ENCODE assay signal across 15 cellular contexts in genomic region chr17:29643817-29644160, GRCh38. TPM values are rescaled to one million over a fixed set of nuclear protein-coding genes. Genes with fewer than 3 reads are reported as not detected.
A peak's percentile ranks its signal among the peaks of the same experiment; 100 is the strongest.
DNase-seq lines count a peak whose midpoint lies in the region; ATAC-seq, FAIRE-seq and TF ChIP-seq lines count a peak whose summit lies in the region.
"Had no signal": no experiment of that assay in that cellular context is flagged by ENCODE, and none has a peak within 500 bp of the region (broad histone marks: within the 10 kb centered on the region; RNA-seq: fewer than 3 reads in every experiment).

No MANE protein-coding gene starts in this region.

- peak overlapping the region in 4 of 6 donors; percentile 49 to 93 (median 66) for H3K27ac Mint-ChIP-seq in naive B cell
- H3K27ac Mint-ChIP-seq: activated naive CD4-positive, alpha-beta T cell treated with anti-CD3 and anti-CD28 coated beads, Interleukin-2, amount 10 ng/mL, durations not matched to agents 7 days and 5 days had no signal

- ATAC-seq in HepG2, result no peak
- no peak for ATAC-seq in right lobe of liver
- no peak for ATAC-seq in K562
- no peak for ATAC-seq in naive B cell (ENCODE audit: low read depth in 2 of 2)
- ATAC-seq in GM21619 (IDR thresholded peaks at IDR 0.05; ENCODE audit: unreplicated experiment), result no peak
- ATAC-seq in HG02610 (IDR thresholded peaks at IDR 0.05; ENCODE audit: unreplicated experiment), result no peak
- ATAC-seq: naive thymus-derived CD8-positive, alpha-beta T cell; WTC11 had no signal

- H3K9ac ChIP-seq in HepG2 (ENCODE audit: insufficient read depth, low read depth, low read length) (no peak overlapping the region), K562 (ENCODE audit: insufficient read depth in 1 of 2, low read depth in 2 of 2, low read length in 2 of 2) (no peak overlapping the region)

- H3K27ac ChIP-seq in HepG2 (ENCODE audit: extremely low read length, insufficient read depth, low read length) (peak overlapping the region; percentile 27), right lobe of liver (no peak overlapping the region), K562 (ENCODE audit: extremely low read depth, low read depth, low read length) (peak overlapping the region; percentile 2; the same call in 1 of the 3 replicates), vagina (peak overlapping the region; percentile 87)

- H3K4me1 ChIP-seq in HepG2 (ENCODE audit: insufficient read depth, low read length), result peaks cover 21% of the 10 kb centered on the region
- H3K4me1 ChIP-seq in right lobe of liver, result peaks cover 0 to 21% (median 0%) of the 10 kb centered on the region in 4 donors
- peaks cover 8 to 18% of the 10 kb centered on the region in 2 experiments for H3K4me1 ChIP-seq in K562 (replicated peaks in 1 of 2; ENCODE audit: control insufficient read depth in 2 of 2, insufficient read depth in 2 of 2, low read length in 2 of 2)
- peaks cover 77% of the 10 kb centered on the region for H3K4me1 ChIP-seq in vagina

- 100% methylated on average over 1 of the region's 1 CpG for WGBS in HepG2 (ENCODE audit: low lambda C conversion rate)
- WGBS in right lobe of liver (ENCODE audit: insufficient coverage, low coverage, low lambda C conversion rate, missing lambda C conversion rate), result 67% methylated on average over 1 of the region's 1 CpG
- 38% methylated on average over 1 of the region's 1 CpG for WGBS in K562 (ENCODE audit: insufficient coverage, low coverage, missing lambda C conversion rate)

- H3K4me3 ChIP-seq in HepG2 (replicated peaks in 1 of 3; ENCODE audit: insufficient read depth in 1 of 3, low read depth in 2 of 3, low read length in 3 of 3) (no peak overlapping the region), right lobe of liver (no peak overlapping the region), K562 (no peak overlapping the region), vagina (no peak overlapping the region)

- TF ChIP-seq RAD21 in HepG2 (CRISPR knock-in tag; IDR thresholded peaks at IDR 0.05), result no peak
- TF ChIP-seq RAD21 in K562 (CRISPR knock-in tag; conservative IDR thresholded peaks at IDR 0.05 in 1 of 2, IDR thresholded peaks at IDR 0.05 in 1 of 2), result no peak

- no peak for TF ChIP-seq CTCF in HepG2 (CRISPR knock-in tag; IDR thresholded peaks at IDR 0.05)
- no peak for TF ChIP-seq CTCF in right lobe of liver (IDR thresholded peaks at IDR 0.05)
- no peak for TF ChIP-seq CTCF in K562 (IDR thresholded peaks at IDR 0.05 in 2 of 3, conservative IDR thresholded peaks at IDR 0.05 in 1 of 3; ENCODE audit: insufficient read depth in 2 of 3, low read depth in 1 of 3, low read length in 3 of 3)
- no peak for TF ChIP-seq CTCF in vagina (IDR thresholded peaks at IDR 0.05)

- DNase-seq in HepG2 (ENCODE audit: low spot score) (no peak), right lobe of liver (no peak), K562 (ENCODE audit: extremely low read depth in 1 of 4, low spot score in 3 of 4) (no peak), naive B cell (no peak), vagina (ENCODE audit: extremely low spot score in 2 of 2) (no peak), NCI-H226 (no peak)
- DNase-seq: activated naive CD4-positive, alpha-beta T cell treated with anti-CD3 and anti-CD28 coated beads, Interleukin-2, amount 10 ng/mL, durations not matched to agents 7 days and 5 days; cerebellar nuclear complex; DND-41; kidney; naive thymus-derived CD8-positive, alpha-beta T cell; stimulated activated CD4-positive, alpha-beta T cell treated with anti-CD3 and anti-CD28 coated beads, Interleukin-4, amount 100 ng/mL, for 1 hour had no signal

- no peak overlapping the region for H2AFZ ChIP-seq in HepG2 (ENCODE audit: low read length)
- no peak overlapping the region for H2AFZ ChIP-seq in K562 (ENCODE audit: low read depth, low read length)

- H3K36me3 Mint-ChIP-seq in naive B cell, result peaks cover 0 to 11% of the 10 kb centered on the region in 2 donors

- H3K27me3 ChIP-seq in HepG2 (ENCODE audit: control insufficient read depth in 1 of 2, insufficient read depth in 2 of 2, low read length in 2 of 2) (no peaks in the 10 kb centered on the region), right lobe of liver (no peaks in the 10 kb centered on the region), K562 (ENCODE audit: control insufficient read depth in 2 of 2, insufficient read depth in 2 of 2, low read length in 2 of 2) (no peaks in the 10 kb centered on the region), vagina (no peaks in the 10 kb centered on the region)

- TF ChIP-seq EP300 in HepG2 (IDR thresholded peaks at IDR 0.05; ENCODE audit: low read depth in 2 of 2, low read length in 2 of 2) (no peak), HepG2 (CRISPR knock-in tag; IDR thresholded peaks at IDR 0.05; ENCODE audit: borderline replicate concordance) (no peak), K562 (IDR thresholded peaks at IDR 0.05; ENCODE audit: low read length) (no peak)

- H3K9me3 ChIP-seq in HepG2 (ENCODE audit: low read length) (no peaks in the 10 kb centered on the region), right lobe of liver (no peaks in the 10 kb centered on the region), K562 (replicated peaks; ENCODE audit: control insufficient read depth, insufficient read depth, low read depth, low read length) (no peaks in the 10 kb centered on the region), vagina (no peaks in the 10 kb centered on the region)

- H3K36me3 ChIP-seq in HepG2 (replicated peaks in 1 of 2; ENCODE audit: control insufficient read depth in 1 of 2, insufficient read depth in 2 of 2, low read length in 2 of 2) (no peaks in the 10 kb centered on the region), right lobe of liver (no peaks in the 10 kb centered on the region), K562 (ENCODE audit: control insufficient read depth, insufficient read depth, low read length) (no peaks in the 10 kb centered on the region), vagina (no peaks in the 10 kb centered on the region)

- no peak overlapping the region for H3K4me3 Mint-ChIP-seq in naive B cell
- H3K4me3 Mint-ChIP-seq: activated naive CD4-positive, alpha-beta T cell treated with anti-CD3 and anti-CD28 coated beads, Interleukin-2, amount 10 ng/mL, durations not matched to agents 7 days and 5 days; naive thymus-derived CD8-positive, alpha-beta T cell; WTC11 had no signal

- H3K4me2 ChIP-seq in HepG2 (ENCODE audit: low read depth, low read length) (no peak overlapping the region), K562 (ENCODE audit: insufficient read depth, low read length) (no peak overlapping the region)

- in situ Hi-C loops in HepG2 (cut with HindIII; ENCODE audit: extremely low pct_ligation_motif_present, low pct_unique_long_range_greater_than_20kb), result no loop called here
- in situ Hi-C loops in K562 (cut with MboI), result loop anchor here (5.0 kb wide), 2 partner anchors 134 to 289 kb away; partner anchors contain the start of gene SSH2

- FAIRE-seq in HepG2 (lab: Jason Lieb, UNC) (no peak), K562 (lab: Jason Lieb, UNC) (no peak)
- FAIRE-seq: kidney had no signal

- BruUV-seq in HepG2 (replicated peaks; lab: Mats Ljungman, UMichigan), result no TSS peak
- BruUV-seq in K562 (replicated peaks; lab: Mats Ljungman, UMichigan), result no TSS peak

- H3K9me3 Mint-ChIP-seq in naive B cell, result no peaks in the 10 kb centered on the region
- H3K9me3 Mint-ChIP-seq: activated naive CD4-positive, alpha-beta T cell treated with anti-CD3 and anti-CD28 coated beads, Interleukin-2, amount 10 ng/mL, durations not matched to agents 7 days and 5 days; naive thymus-derived CD8-positive, alpha-beta T cell; WTC11 had no signal

- TF ChIP-seq POLR2A in HepG2 (IDR thresholded peaks at IDR 0.05; ENCODE audit: insufficient read depth in 1 of 2, low read depth in 2 of 2, low read length in 2 of 2) (no peak), right lobe of liver (IDR thresholded peaks at IDR 0.05) (no peak), K562 (conservative IDR thresholded peaks at IDR 0.05) (no peak), vagina (IDR thresholded peaks at IDR 0.05) (no peak)

- CTCF ChIA-PET in HepG2 (lab: Yijun Ruan, JAX; ENCODE audit: low intra/inter-chr PET ratio, low total read pairs), result no interaction called here
- CTCF ChIA-PET in K562 (lab: Yijun Ruan, JAX; ENCODE audit: low intra/inter-chr PET ratio), result interaction anchor here (0.5 kb wide), 1 partner anchor 164 kb away, joined by 5 read pairs; no protein-coding TSS in a partner anchor

- POLR2A ChIA-PET in HepG2 (lab: Yijun Ruan, JAX) (no interaction called here), K562 (lab: Yijun Ruan, JAX) (interaction anchor here (0.8 to 1.3 kb wide), 2 partner anchors 10 to 19 kb away, joined by 3 to 6 read pairs; no protein-coding TSS in a partner anchor)

- intact Hi-C loops in HepG2 (cut with micrococcal nuclease; ENCODE audit: unreplicated experiment) (no loop called here), right lobe of liver (cut with DNase I) (no loop called here), K562 (cut with micrococcal nuclease) (no loop called here), vagina (cut with DNase I) (no loop called here)

- no peaks in the 10 kb centered on the region for H3K9me1 ChIP-seq in K562 (ENCODE audit: control insufficient read depth, insufficient read depth, low read length)

- no peaks in the 10 kb centered on the region for H3K27me3 Mint-ChIP-seq in naive B cell
- H3K27me3 Mint-ChIP-seq: activated naive CD4-positive, alpha-beta T cell treated with anti-CD3 and anti-CD28 coated beads, Interleukin-2, amount 10 ng/mL, durations not matched to agents 7 days and 5 days; naive thymus-derived CD8-positive, alpha-beta T cell had no signal

- H3K79me2 ChIP-seq in HepG2 (ENCODE audit: insufficient read depth, low read length), result no peaks in the 10 kb centered on the region
- no peaks in the 10 kb centered on the region for H3K79me2 ChIP-seq in K562 (ENCODE audit: control insufficient read depth, insufficient read depth, low read length)

- H4K20me1 ChIP-seq in HepG2 (ENCODE audit: insufficient read depth, low read length) (no peaks in the 10 kb centered on the region), K562 (replicated peaks; ENCODE audit: control insufficient read depth, insufficient read depth, low read length) (no peaks in the 10 kb centered on the region; the same call in 1 of the 2 replicates)

- peaks cover 16 to 37% (median 21%) of the 10 kb centered on the region in 3 donors for H3K4me1 Mint-ChIP-seq in naive B cell

RNA-seq across cellular contexts. Expression of gene CORO6, which starts 21.1 kb away (rescaled TPM):
- total RNA-seq in HepG2 (2016; rRNA removed; fragmentation: Illumina TruSeq; extraction: Trizol) (0.42 TPM in 1 of 2 replicates, not detected in the other), right lobe of liver (1 to 10 TPM in 2 of 6 experiments, under 1 TPM in 4; 0.37 to 5.1 (median 0.81) TPM), K562 (2014; rRNA removed) (2.8 and 2.9 TPM in 2 replicates), K562 (2014; rRNA removed; fragmentation: Illumina TruSeq; extraction: Trizol) (0.47 and 0.64 TPM in 2 replicates), K562 (2015; rRNA removed; fragmentation: Illumina TruSeq; extraction: Trizol) (1.7 and 2.5 TPM in 2 replicates), K562 (2021) (4.4 TPM in 2 replicates), vagina (23.6 TPM)
- total RNA-seq in HepG2 (2016; cell fraction: cytosol; rRNA removed; fragmentation: Illumina TruSeq; extraction: Trizol; ENCODE audit: low read depth), result 0.10 TPM in 1 of 2 replicates, not detected in the other
- 0.15 and 0.39 TPM in 2 replicates for total RNA-seq in HepG2 (2016; cell fraction: insoluble cytoplasmic fraction; rRNA removed; fragmentation: Illumina TruSeq; extraction: Trizol)
- total RNA-seq in HepG2 (2016; cell fraction: membrane; rRNA removed; fragmentation: Illumina TruSeq; extraction: Trizol), result 0.14 TPM in 1 of 2 replicates, not detected in the other
- total RNA-seq in HepG2 (2016; cell fraction: nucleus; rRNA removed; fragmentation: Illumina TruSeq; extraction: Trizol), result 0.38 and 0.71 TPM in 2 replicates
- polyA plus RNA-seq in HepG2 (2011; rRNA removed) (0.82 and 1.2 TPM in 2 replicates), K562 (2011; rRNA removed) (9.8 and 11.9 TPM in 2 replicates), K562 (2014; fragmentation: Illumina TruSeq; extraction: Trizol) (2.4 and 3.1 TPM in 2 replicates), K562 (2014; fragmentation: Nextera tagmentation; extraction: Ambion mirVana) (under 1 TPM; 0.04 to 0.11 TPM), K562 (2014; rRNA removed) (6.6 and 9.1 TPM in 2 replicates), naive B cell (ENCODE audit: low read depth in 6 of 6) (under 1 TPM in 2 of 6 donors, not detected in 4; 0.12 to 0.13 TPM)
- 0.20 and 0.22 TPM in 2 replicates for polyA plus RNA-seq in HepG2 (2011; cell fraction: cytosol; rRNA removed)
- 10.2 and 12.8 TPM in 2 replicates for polyA plus RNA-seq in HepG2 (2011; cell fraction: nucleus; rRNA removed)
- 0.16 and 0.25 TPM in 2 replicates for polyA plus RNA-seq in HepG2 (2012)
- polyA plus RNA-seq in HepG2 (2016; cell fraction: cytosol; fragmentation: Illumina TruSeq; extraction: Trizol; ENCODE audit: low read depth), result 0.12 TPM in 1 of 2 replicates, not detected in the other
- polyA plus RNA-seq in HepG2 (2016; cell fraction: insoluble cytoplasmic fraction; fragmentation: Illumina TruSeq; extraction: Trizol; ENCODE audit: low read depth), result 0.20 TPM in 1 of 2 replicates, not detected in the other
- polyA plus RNA-seq in HepG2 (2016; cell fraction: membrane; fragmentation: Illumina TruSeq; extraction: Trizol; ENCODE audit: low read depth), result not detected in 2 replicates
- polyA plus RNA-seq in HepG2 (2016; cell fraction: nucleus; fragmentation: Illumina TruSeq; extraction: Trizol; ENCODE audit: insufficient read depth, low read depth), result 0.96 and 2.4 TPM in 2 replicates
- polyA minus RNA-seq in HepG2 (2011; rRNA and poly(A)+ RNA removed; ENCODE audit: low replicate concordance), result 4.6 TPM in 1 of 2 replicates, not detected in the other
- not detected in 2 replicates for polyA minus RNA-seq in HepG2 (2011; cell fraction: cytosol; rRNA and poly(A)+ RNA removed)
- polyA minus RNA-seq in HepG2 (2011; cell fraction: nucleus; rRNA and poly(A)+ RNA removed), result 0.50 and 0.52 TPM in 2 replicates
- total RNA-seq in K562 (2011; cell fraction: chromatin; rRNA removed; ENCODE audit: low replicate concordance), result 15.2 and 53.0 TPM in 2 replicates
- total RNA-seq in K562 (2011; cell fraction: nucleolus; rRNA removed), result 19.7 and 21.4 TPM in 2 replicates
- 13.7 and 15.3 TPM in 2 replicates for total RNA-seq in K562 (2011; cell fraction: nucleoplasm; rRNA removed)
- 4.9 and 9.8 TPM in 2 replicates for polyA plus RNA-seq in K562 (2011; cell fraction: cytosol; rRNA removed)
- 96.7 and 310 TPM in 2 replicates for polyA plus RNA-seq in K562 (2011; cell fraction: nucleus; rRNA removed)
- 4.9 and 6.6 TPM in 2 replicates for polyA plus RNA-seq in K562 (2012)
- polyA minus RNA-seq in K562 (2011; rRNA and poly(A)+ RNA removed), result 5.3 and 14.2 TPM in 2 replicates
- 2.5 and 5.4 TPM in 2 replicates for polyA minus RNA-seq in K562 (2011; cell fraction: cytosol; rRNA and poly(A)+ RNA removed)
- 15.4 and 24.0 TPM in 2 replicates for polyA minus RNA-seq in K562 (2011; cell fraction: nucleus; rRNA and poly(A)+ RNA removed)

RNA-seq across cellular contexts. Expression of gene ANKRD13B, which starts 50.9 kb away (rescaled TPM):
- total RNA-seq in HepG2 (2016; rRNA removed; fragmentation: Illumina TruSeq; extraction: Trizol), result 1.6 and 1.7 TPM in 2 replicates
- total RNA-seq in HepG2 (2016; cell fraction: cytosol; rRNA removed; fragmentation: Illumina TruSeq; extraction: Trizol; ENCODE audit: low read depth), result 0.71 and 0.79 TPM in 2 replicates
- 0.76 and 1.6 TPM in 2 replicates for total RNA-seq in HepG2 (2016; cell fraction: insoluble cytoplasmic fraction; rRNA removed; fragmentation: Illumina TruSeq; extraction: Trizol)
- 1.5 and 1.9 TPM in 2 replicates for total RNA-seq in HepG2 (2016; cell fraction: membrane; rRNA removed; fragmentation: Illumina TruSeq; extraction: Trizol)
- 2.0 and 2.4 TPM in 2 replicates for total RNA-seq in HepG2 (2016; cell fraction: nucleus; rRNA removed; fragmentation: Illumina TruSeq; extraction: Trizol)
- 1.8 and 2.2 TPM in 2 replicates for polyA plus RNA-seq in HepG2 (2011; rRNA removed)
- polyA plus RNA-seq in HepG2 (2011; cell fraction: cytosol; rRNA removed), result 0.83 and 1.4 TPM in 2 replicates
- 9.9 and 14.7 TPM in 2 replicates for polyA plus RNA-seq in HepG2 (2011; cell fraction: nucleus; rRNA removed)
- polyA plus RNA-seq in HepG2 (2012), result 1.2 and 2.1 TPM in 2 replicates
- polyA plus RNA-seq in HepG2 (2016; cell fraction: cytosol; fragmentation: Illumina TruSeq; extraction: Trizol; ENCODE audit: low read depth), result 0.67 and 0.84 TPM in 2 replicates
- polyA plus RNA-seq in HepG2 (2016; cell fraction: insoluble cytoplasmic fraction; fragmentation: Illumina TruSeq; extraction: Trizol; ENCODE audit: low read depth), result 1.7 and 2.2 TPM in 2 replicates
- 1.7 and 1.9 TPM in 2 replicates for polyA plus RNA-seq in HepG2 (2016; cell fraction: membrane; fragmentation: Illumina TruSeq; extraction: Trizol; ENCODE audit: low read depth)
- 6.1 and 8.4 TPM in 2 replicates for polyA plus RNA-seq in HepG2 (2016; cell fraction: nucleus; fragmentation: Illumina TruSeq; extraction: Trizol; ENCODE audit: insufficient read depth, low read depth)
- polyA minus RNA-seq in HepG2 (2011; rRNA and poly(A)+ RNA removed; ENCODE audit: low replicate concordance), result 3.0 and 21.2 TPM in 2 replicates
- polyA minus RNA-seq in HepG2 (2011; cell fraction: cytosol; rRNA and poly(A)+ RNA removed), result 1.5 and 1.8 TPM in 2 replicates
- polyA minus RNA-seq in HepG2 (2011; cell fraction: nucleus; rRNA and poly(A)+ RNA removed), result 0.75 and 1.8 TPM in 2 replicates
- 1 to 10 TPM in 1 of 6 experiments, under 1 TPM in 5; 0.37 to 1.6 (median 0.88) TPM for total RNA-seq in right lobe of liver
- total RNA-seq in K562 (2011; cell fraction: chromatin; rRNA removed; ENCODE audit: low replicate concordance), result 17.2 and 53.9 TPM in 2 replicates
- 37.9 and 41.4 TPM in 2 replicates for total RNA-seq in K562 (2011; cell fraction: nucleolus; rRNA removed)
- 20.8 and 22.1 TPM in 2 replicates for total RNA-seq in K562 (2011; cell fraction: nucleoplasm; rRNA removed)
- 15.8 and 17.1 TPM in 2 replicates for total RNA-seq in K562 (2014; rRNA removed)
- total RNA-seq in K562 (2014; rRNA removed; fragmentation: Illumina TruSeq; extraction: Trizol), result 2.5 and 3.5 TPM in 2 replicates
- 4.3 and 5.0 TPM in 2 replicates for total RNA-seq in K562 (2015; rRNA removed; fragmentation: Illumina TruSeq; extraction: Trizol)
- 22.3 and 28.1 TPM in 2 replicates for total RNA-seq in K562 (2021)
- polyA plus RNA-seq in K562 (2011; rRNA removed), result 4.6 and 6.5 TPM in 2 replicates
- 3.9 and 14.6 TPM in 2 replicates for polyA plus RNA-seq in K562 (2011; cell fraction: cytosol; rRNA removed)
- 28.4 and 73.6 TPM in 2 replicates for polyA plus RNA-seq in K562 (2011; cell fraction: nucleus; rRNA removed)
- 9.4 and 11.3 TPM in 2 replicates for polyA plus RNA-seq in K562 (2012)
- polyA plus RNA-seq in K562 (2014; fragmentation: Illumina TruSeq; extraction: Trizol), result 10.3 and 11.7 TPM in 2 replicates
- under 1 TPM; 0.15 to 0.59 TPM for polyA plus RNA-seq in K562 (2014; fragmentation: Nextera tagmentation; extraction: Ambion mirVana)
- 14.2 and 15.6 TPM in 2 replicates for polyA plus RNA-seq in K562 (2014; rRNA removed)
- 2.5 and 3.7 TPM in 2 replicates for polyA minus RNA-seq in K562 (2011; rRNA and poly(A)+ RNA removed)
- polyA minus RNA-seq in K562 (2011; cell fraction: cytosol; rRNA and poly(A)+ RNA removed), result 8.7 and 9.4 TPM in 2 replicates
- polyA minus RNA-seq in K562 (2011; cell fraction: nucleus; rRNA and poly(A)+ RNA removed), result 11.3 and 11.8 TPM in 2 replicates
- not detected for polyA plus RNA-seq in naive B cell (ENCODE audit: low read depth in 6 of 6)
- total RNA-seq in vagina, result 7.9 TPM

RNA-seq across cellular contexts. Expression of gene GIT1, which starts 54.3 kb away (rescaled TPM):
- total RNA-seq in HepG2 (2016; rRNA removed; fragmentation: Illumina TruSeq; extraction: Trizol) (12.9 and 14.2 TPM in 2 replicates), right lobe of liver (10 to 100 TPM in 2 of 6 experiments, 1 to 10 TPM in 4; 7.1 to 15.9 (median 8.7) TPM), K562 (2014; rRNA removed) (22.6 and 27.5 TPM in 2 replicates), K562 (2014; rRNA removed; fragmentation: Illumina TruSeq; extraction: Trizol) (7.2 and 11.4 TPM in 2 replicates), K562 (2015; rRNA removed; fragmentation: Illumina TruSeq; extraction: Trizol) (17.1 and 17.3 TPM in 2 replicates), K562 (2021) (31.3 and 35.3 TPM in 2 replicates), vagina (39.8 TPM)
- total RNA-seq in HepG2 (2016; cell fraction: cytosol; rRNA removed; fragmentation: Illumina TruSeq; extraction: Trizol; ENCODE audit: low read depth), result 6.7 and 9.1 TPM in 2 replicates
- 11.3 and 13.5 TPM in 2 replicates for total RNA-seq in HepG2 (2016; cell fraction: insoluble cytoplasmic fraction; rRNA removed; fragmentation: Illumina TruSeq; extraction: Trizol)
- 23.5 and 27.1 TPM in 2 replicates for total RNA-seq in HepG2 (2016; cell fraction: membrane; rRNA removed; fragmentation: Illumina TruSeq; extraction: Trizol)
- total RNA-seq in HepG2 (2016; cell fraction: nucleus; rRNA removed; fragmentation: Illumina TruSeq; extraction: Trizol), result 11.7 and 17.3 TPM in 2 replicates
- polyA plus RNA-seq in HepG2 (2011; rRNA removed) (30.8 and 31.5 TPM in 2 replicates), K562 (2011; rRNA removed) (15.9 and 16.5 TPM in 2 replicates), K562 (2014; fragmentation: Illumina TruSeq; extraction: Trizol) (29.9 and 31.2 TPM in 2 replicates), K562 (2014; fragmentation: Nextera tagmentation; extraction: Ambion mirVana) (under 1 TPM; 0.35 to 0.38 TPM), K562 (2014; rRNA removed) (21.4 and 21.6 TPM in 2 replicates), naive B cell (ENCODE audit: low read depth in 6 of 6) (10 to 100 TPM in 1 of 6 donors, 1 to 10 TPM in 5; 1.6 to 12.9 (median 4.4) TPM)
- polyA plus RNA-seq in HepG2 (2011; cell fraction: cytosol; rRNA removed), result 17.1 and 24.2 TPM in 2 replicates
- polyA plus RNA-seq in HepG2 (2011; cell fraction: nucleus; rRNA removed), result 56.8 and 69.2 TPM in 2 replicates
- polyA plus RNA-seq in HepG2 (2012), result 15.9 and 22.4 TPM in 2 replicates
- 12.0 and 13.0 TPM in 2 replicates for polyA plus RNA-seq in HepG2 (2016; cell fraction: cytosol; fragmentation: Illumina TruSeq; extraction: Trizol; ENCODE audit: low read depth)
- 17.0 and 22.9 TPM in 2 replicates for polyA plus RNA-seq in HepG2 (2016; cell fraction: insoluble cytoplasmic fraction; fragmentation: Illumina TruSeq; extraction: Trizol; ENCODE audit: low read depth)
- polyA plus RNA-seq in HepG2 (2016; cell fraction: membrane; fragmentation: Illumina TruSeq; extraction: Trizol; ENCODE audit: low read depth), result 26.3 and 34.9 TPM in 2 replicates
- polyA plus RNA-seq in HepG2 (2016; cell fraction: nucleus; fragmentation: Illumina TruSeq; extraction: Trizol; ENCODE audit: insufficient read depth, low read depth), result 31.9 and 33.9 TPM in 2 replicates
- 51.4 and 110 TPM in 2 replicates for polyA minus RNA-seq in HepG2 (2011; rRNA and poly(A)+ RNA removed; ENCODE audit: low replicate concordance)
- 17.5 and 20.2 TPM in 2 replicates for polyA minus RNA-seq in HepG2 (2011; cell fraction: cytosol; rRNA and poly(A)+ RNA removed)
- polyA minus RNA-seq in HepG2 (2011; cell fraction: nucleus; rRNA and poly(A)+ RNA removed), result 22.8 and 25.5 TPM in 2 replicates
- total RNA-seq in K562 (2011; cell fraction: chromatin; rRNA removed; ENCODE audit: low replicate concordance), result 26.1 and 92.6 TPM in 2 replicates
- total RNA-seq in K562 (2011; cell fraction: nucleolus; rRNA removed), result 53.0 and 61.9 TPM in 2 replicates
- 24.8 and 33.5 TPM in 2 replicates for total RNA-seq in K562 (2011; cell fraction: nucleoplasm; rRNA removed)
- polyA plus RNA-seq in K562 (2011; cell fraction: cytosol; rRNA removed), result 12.4 and 42.3 TPM in 2 replicates
- polyA plus RNA-seq in K562 (2011; cell fraction: nucleus; rRNA removed), result 30.8 and 82.9 TPM in 2 replicates
- polyA plus RNA-seq in K562 (2012), result 22.2 and 29.8 TPM in 2 replicates
- polyA minus RNA-seq in K562 (2011; rRNA and poly(A)+ RNA removed), result 7.8 and 14.8 TPM in 2 replicates
- polyA minus RNA-seq in K562 (2011; cell fraction: cytosol; rRNA and poly(A)+ RNA removed), result 22.0 and 24.6 TPM in 2 replicates
- 21.4 and 31.9 TPM in 2 replicates for polyA minus RNA-seq in K562 (2011; cell fraction: nucleus; rRNA and poly(A)+ RNA removed)

Comparison
In these comparisons a context has a peak if more than half of its experiments do, and no peak if none do; other contexts are left out.
1. H3K27ac ChIP-seq: peak in HepG2 (single experiment), K562 (single experiment) and vagina (single experiment); none in right lobe of liver (0 of 3).